Comparison of ENCODE assay signal across 1 cellular context in genomic region chr13:109840201-109840892, GRCh38.
TF ChIP-seq lines count a peak whose summit lies in the region.

No MANE protein-coding gene starts in this region.

TF ChIP-seq in SK-N-SH treated with all-trans-retinoic acid at 6 μM for 48 hours, 23 proteins besides CTCF, POLR2A, EP300 and RAD21 (continued from another document):
- TF ChIP-seq OSR1 (CRISPR knock-in tag; IDR thresholded peaks at IDR 0.05) (no peak), PPARA (CRISPR knock-in tag; IDR thresholded peaks at IDR 0.05; ENCODE audit: borderline replicate concordance) (no peak)
